10 cellular contexts compared by ENCODE assay signal in the genomic region with DNA sequence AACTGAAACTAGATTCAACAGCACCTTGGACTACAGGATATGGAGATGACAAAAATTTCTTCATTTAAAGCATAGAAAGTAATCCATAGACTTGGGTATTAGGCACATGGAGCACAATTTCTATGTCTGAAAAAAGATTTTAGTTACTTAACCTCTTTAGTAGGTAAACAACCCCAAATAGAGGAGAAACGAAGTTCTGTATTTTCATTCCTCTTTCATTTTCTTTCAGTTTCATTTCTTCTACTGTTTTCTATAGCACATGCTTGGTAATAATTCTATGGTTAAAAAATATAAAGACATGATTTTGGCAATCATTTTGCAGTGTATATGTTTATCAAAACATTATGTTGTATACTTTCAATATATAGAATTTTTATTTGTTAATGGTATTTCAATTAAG.
DNase-seq lines count a peak whose midpoint lies in the region; ATAC-seq, FAIRE-seq and TF ChIP-seq lines count a peak whose summit lies in the region.
"Had no signal": no experiment of that assay in that cellular context is flagged by ENCODE, and none has a peak within 500 bp of the region (broad histone marks: within the 10 kb centered on the region; RNA-seq: fewer than 3 reads in every experiment).

No MANE protein-coding gene starts in this region.

- H3K27ac ChIP-seq in ACC112 (ENCODE audit: low read depth, low read length) (no peak overlapping the region), Peyer's patch (peak overlapping the region in 2 of 4 donors; percentile 45 to 49)

- no peaks in the 10 kb centered on the region for H3K36me3 ChIP-seq in ACC112 (ENCODE audit: insufficient read depth, low read length)
- no peaks in the 10 kb centered on the region for H3K36me3 ChIP-seq in adipocyte (ENCODE audit: control insufficient read depth, insufficient read depth, low read length, severe bottlenecking)
- H3K36me3 ChIP-seq in Peyer's patch = no peaks in the 10 kb centered on the region

- peaks cover 9% of the 10 kb centered on the region for H3K4me1 ChIP-seq in ACC112 (ENCODE audit: control insufficient read depth, insufficient read depth, low read length, unreplicated experiment)
- peaks cover 6% of the 10 kb centered on the region for H3K4me1 ChIP-seq in adipocyte (ENCODE audit: control insufficient read depth, insufficient read depth, low read length)
- H3K4me1 ChIP-seq in Peyer's patch = peaks cover 0 to 4% (median 0%) of the 10 kb centered on the region in 4 donors

- H3K27me3 ChIP-seq in ACC112 (ENCODE audit: insufficient read depth, low read length) (no peaks in the 10 kb centered on the region), adipocyte (replicated peaks; ENCODE audit: control insufficient read depth, insufficient read depth, low read length) (no peaks in the 10 kb centered on the region), Peyer's patch (no peaks in the 10 kb centered on the region)

- H3K9ac ChIP-seq in adipocyte (ENCODE audit: low read length) = no peak overlapping the region

- peak; percentile 59 for ATAC-seq in GM19438 (IDR thresholded peaks at IDR 0.05; ENCODE audit: low read depth, unreplicated experiment)
- ATAC-seq in HG03280 (IDR thresholded peaks at IDR 0.05; ENCODE audit: unreplicated experiment) = peak; percentile 63
- ATAC-seq: SK-N-SH treated with all-trans-retinoic acid at 6 μM for 48 hours had no signal

- no peaks in the 10 kb centered on the region for H3K79me2 ChIP-seq in ACC112 (ENCODE audit: control insufficient read depth, insufficient read depth, low read length, unreplicated experiment)

- H2AFZ ChIP-seq in ACC112 (ENCODE audit: low read length, unreplicated experiment) = peak overlapping the region; percentile 93

- peaks cover 8% of the 10 kb centered on the region for H3K9me3 ChIP-seq in adipocyte (ENCODE audit: control insufficient read depth, low read length)
- H3K9me3 ChIP-seq in Peyer's patch = no peaks in the 10 kb centered on the region

- no peak for DNase-seq in adipocyte (ENCODE audit: low read depth)
- DNase-seq in D721Med (ENCODE audit: insufficient read length, low spot score) = no peak
- no peak for DNase-seq in AG08395 (ENCODE audit: low spot score)
- DNase-seq in Peyer's patch = no peak
- DNase-seq in stimulated activated CD4-positive, alpha-beta T cell treated with anti-CD3 and anti-CD28 coated beads, Interleukin-1b, Interleukin-23, amount 100 ng/mL, for 48 hours = no peak

- no peak for FAIRE-seq in D721Med (lab: Jason Lieb, UNC)
- FAIRE-seq: bronchial epithelial cell had no signal

- H3K4me3 ChIP-seq in ACC112 (ENCODE audit: low read depth, low read length) (peak overlapping the region; percentile 70), adipocyte (ENCODE audit: low read length) (peak overlapping the region; percentile 12), Peyer's patch (peak overlapping the region in 2 of 4 donors; percentile 15 to 17)

- no peak for TF ChIP-seq POLR2A in Peyer's patch (IDR thresholded peaks at IDR 0.05)

- TF ChIP-seq CTCF in D721Med (IDR thresholded peaks at IDR 0.05; ENCODE audit: insufficient read depth, missing control alignments) = no peak
- no peak for TF ChIP-seq CTCF in Peyer's patch (IDR thresholded peaks at IDR 0.05)
